ENCODE assay signal across 17 cellular contexts in the genomic region with DNA sequence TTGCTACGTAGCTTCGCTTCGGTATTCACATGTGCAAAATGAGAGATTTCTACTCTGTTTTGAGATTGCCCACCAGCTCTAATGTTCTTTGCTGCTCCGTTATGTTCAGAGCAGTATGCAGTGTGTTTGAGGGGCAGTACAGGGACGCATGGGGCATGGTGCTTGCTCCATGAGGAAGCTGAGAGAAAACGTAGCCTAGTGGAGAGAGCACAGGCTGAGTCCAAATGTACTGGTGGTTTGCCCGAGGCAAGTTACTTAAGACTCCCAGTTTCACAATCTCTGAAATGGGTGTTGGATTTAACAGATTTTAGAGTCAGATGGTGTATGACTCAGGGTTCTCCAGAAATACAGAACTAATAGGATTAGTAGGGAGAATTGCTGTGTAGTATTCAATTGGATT.
DNase-seq lines count a peak whose midpoint lies in the region; ATAC-seq and TF ChIP-seq lines count a peak whose summit lies in the region.
"Had no signal": no experiment of that assay in that cellular context is flagged by ENCODE, and none has a peak within 500 bp of the region (broad histone marks: within the 10 kb centered on the region; RNA-seq: fewer than 3 reads in every experiment).

No MANE protein-coding gene starts in this region.

- H3K36me3 ChIP-seq in ACC112 (ENCODE audit: insufficient read depth, low read length), result no peaks in the 10 kb centered on the region
- H3K36me3 ChIP-seq: esophagus muscularis mucosa had no signal

- in situ Hi-C loops in astrocyte of the spinal cord (cut with HindIII; ENCODE audit: low sequenced_read_pairs), result no loop called here

- no peaks in the 10 kb centered on the region for H3K27me3 ChIP-seq in ACC112 (ENCODE audit: insufficient read depth, low read length)
- H3K27me3 ChIP-seq: esophagus muscularis mucosa had no signal

- TF ChIP-seq CTCF in astrocyte of the spinal cord (IDR thresholded peaks at IDR 0.05; ENCODE audit: low read depth, low read length), result no peak
- TF ChIP-seq CTCF in fibroblast of villous mesenchyme (IDR thresholded peaks at IDR 0.05; ENCODE audit: insufficient read depth, low read depth, low read length), result no peak

- H3K79me2 ChIP-seq in ACC112 (ENCODE audit: control insufficient read depth, insufficient read depth, low read length, unreplicated experiment), result no peaks in the 10 kb centered on the region

- H3K4me3 ChIP-seq in ACC112 (ENCODE audit: low read depth, low read length), result peak overlapping the region; percentile 35; the same call in 1 of the 2 replicates
- H3K4me3 ChIP-seq in astrocyte of the spinal cord (ENCODE audit: low read depth, low read length), result peak overlapping the region; percentile 25
- no peak overlapping the region for H3K4me3 ChIP-seq in fibroblast of villous mesenchyme (ENCODE audit: low read depth, low read length)
- H3K4me3 ChIP-seq: esophagus muscularis mucosa had no signal

- H3K27ac ChIP-seq in ACC112 (ENCODE audit: low read depth, low read length), result no peak overlapping the region
- H3K27ac ChIP-seq: esophagus muscularis mucosa, HL-60, KMS-11 had no signal

- ATAC-seq in GM21717 (IDR thresholded peaks at IDR 0.05; ENCODE audit: unreplicated experiment), result no peak
- no peak for ATAC-seq in HG03039 (IDR thresholded peaks at IDR 0.05; ENCODE audit: unreplicated experiment)
- ATAC-seq: stimulated activated naive CD8-positive, alpha-beta T cell treated with anti-CD3 and anti-CD28 coated beads, Interleukin-15, Interleukin-2, amounts not matched to agents 100 U/mL and 50 U/mL, for 24 hours had no signal

- no peaks in the 10 kb centered on the region for H3K4me1 ChIP-seq in ACC112 (ENCODE audit: control insufficient read depth, insufficient read depth, low read length, unreplicated experiment)
- H3K4me1 ChIP-seq: Caco-2, esophagus muscularis mucosa had no signal

- H2AFZ ChIP-seq in ACC112 (ENCODE audit: low read length, unreplicated experiment), result no peak overlapping the region

- DNase-seq in M059J (ENCODE audit: low read depth), result peak; percentile 4
- no peak for DNase-seq in astrocyte of the spinal cord (ENCODE audit: low read depth, low spot score)
- peak; percentile 20 for DNase-seq in fibroblast of villous mesenchyme (ENCODE audit: low read depth)
- no peak for DNase-seq in medulla oblongata (ENCODE audit: extremely low spot score)
- no peak for DNase-seq in ecto neural progenitor cell (ENCODE audit: low spot score)
- DNase-seq: activated CD8-positive, alpha-beta memory T cell treated with anti-CD3 and anti-CD28 coated beads for 24 hours; activated effector memory CD4-positive, alpha-beta T cell treated with Interleukin-2 at 50 U/mL for 16 hours; Caco-2; NCI-H1694; NCI-H524; stimulated activated naive CD8-positive, alpha-beta T cell treated with anti-CD3 and anti-CD28 coated beads, Interleukin-15, Interleukin-2, amounts not matched to agents 100 U/mL and 50 U/mL, for 24 hours had no signal

Comparison
In these comparisons a context has a peak if more than half of its experiments do, and no peak if none do; other contexts are left out.
1. DNase-seq: peak in M059J (single experiment) and fibroblast of villous mesenchyme (single experiment); none in astrocyte of the spinal cord (single experiment), medulla oblongata (single experiment) and ecto neural progenitor cell (single experiment).